ENCODE assay signal across 26 cellular contexts in the genomic region with DNA sequence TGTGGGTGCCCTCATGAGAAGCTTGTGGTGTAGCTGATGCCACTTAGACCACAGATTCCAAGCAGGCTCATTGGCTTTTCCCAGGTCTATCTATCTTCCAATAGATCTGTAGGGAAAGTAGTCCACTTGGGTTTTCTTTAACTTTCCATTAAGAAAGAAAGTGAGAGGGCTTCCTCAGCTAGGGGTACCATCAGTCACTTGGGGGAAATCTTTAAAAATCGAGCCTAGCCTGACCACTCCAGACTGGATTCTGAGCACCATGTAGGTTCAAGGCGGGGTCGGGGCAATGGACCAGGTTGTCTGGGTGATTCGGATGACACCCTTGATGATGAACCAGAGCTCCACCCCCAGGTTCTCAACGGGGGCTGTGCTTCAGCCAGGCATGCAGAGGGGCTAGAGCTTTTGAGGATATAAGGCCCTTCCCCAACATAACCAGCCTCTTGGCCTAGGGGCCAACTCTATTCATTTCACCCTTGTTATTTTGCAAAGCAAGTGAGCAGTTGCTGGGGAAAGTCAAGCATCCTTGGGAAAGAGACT. TPM values are rescaled to one million over a fixed set of nuclear protein-coding genes. Genes with fewer than 3 reads are reported as not detected.
DNase-seq lines count a peak whose midpoint lies in the region; ATAC-seq and TF ChIP-seq lines count a peak whose summit lies in the region.
"Had no signal": no experiment of that assay in that cellular context is flagged by ENCODE, and none has a peak within 500 bp of the region (broad histone marks: within the 10 kb centered on the region; RNA-seq: fewer than 3 reads in every experiment).

No MANE protein-coding gene starts in this region.

- peak overlapping the region; percentile 27 for H3K27ac Mint-ChIP-seq in activated CD4-positive, alpha-beta T cell treated with anti-CD3 and anti-CD28 coated beads, Interleukin-2, amount 10 ng/mL, durations not matched to agents 7 days and 5 days
- H3K27ac Mint-ChIP-seq in immature natural killer cell: peak overlapping the region in 4 of 6 donors; percentile 22 to 76 (median 42)

- intact Hi-C loops in tibial artery (cut with DNase I; ENCODE audit: low total_unique reads): no loop called here

- CTCF ChIA-PET in activated CD4-positive, alpha-beta T cell treated with anti-CD3 and anti-CD28 coated beads, Interleukin-2, amount 10 ng/mL, durations not matched to agents 7 days and 5 days (lab: Charles Lee): interaction anchor here (1.3 to 2.9 kb wide), 6 partner anchors 13 to 40 kb away, joined by 3 to 9 read pairs (median 4); no protein-coding TSS in a partner anchor

- peaks cover 30 to 47% (median 41%) of the 10 kb centered on the region in 3 donors for H3K36me3 ChIP-seq in tibial artery

- DNase-seq in activated CD4-positive, alpha-beta T cell treated with anti-CD3 and anti-CD28 coated beads, Interleukin-2, amount 10 ng/mL, durations not matched to agents 7 days and 5 days: no peak
- no peak for DNase-seq in activated CD4-positive, alpha-beta T cell treated with anti-CD3 and anti-CD28 coated beads, Interleukin-2, amount 50 U/mL, for 4 hours
- DNase-seq in immature natural killer cell (no peak), tibial artery (no peak), DMS153 treated with DMSO at 0.1 percent for 48 hours (lab: John Stamatoyannopoulos, UW; ENCODE audit: unreplicated experiment) (no peak)
- no peak for DNase-seq in activated naive CD4-positive, alpha-beta T cell treated with anti-CD3 and anti-CD28 coated beads, Interleukin-2, amount 50 U/mL, for 16 hours
- DNase-seq: activated CD4-positive, CD25-positive, alpha-beta regulatory T cell treated with anti-CD3 and anti-CD28 coated beads, Interleukin-2, amount 50 U/mL, for 72 hours; activated naive CD4-positive, alpha-beta T cell treated with Interleukin-2 at 50 U/mL for 16 hours; activated T-cell treated with anti-CD3 and anti-CD28 coated beads, Interleukin-2, amount 50 U/mL, for 4 hours; cerebellar nuclear complex; COR-L47; DND-41; effector CD8-positive, alpha-beta T cell; erythroblast; mammary epithelial cell; NCI-H1105; NCI-H2029 treated with DMSO at 0.1 percent for 48 hours; right lobe of liver; SHP77 treated with DMSO at 0.1 percent for 48 hours; stimulated activated CD4-positive, alpha-beta T cell treated with anti-CD3 and anti-CD28 coated beads, Interleukin-15, amount 100 ng/mL, for 24 hours had no signal

- peaks cover 59% of the 10 kb centered on the region for H3K4me1 Mint-ChIP-seq in activated CD4-positive, alpha-beta T cell treated with anti-CD3 and anti-CD28 coated beads, Interleukin-2, amount 10 ng/mL, durations not matched to agents 7 days and 5 days
- H3K4me1 Mint-ChIP-seq in immature natural killer cell: peaks cover 54 to 63% of the 10 kb centered on the region in 2 donors

- peaks cover 52% of the 10 kb centered on the region for H3K36me3 Mint-ChIP-seq in activated CD4-positive, alpha-beta T cell treated with anti-CD3 and anti-CD28 coated beads, Interleukin-2, amount 10 ng/mL, durations not matched to agents 7 days and 5 days (ENCODE audit: low read depth)
- H3K36me3 Mint-ChIP-seq in immature natural killer cell: peaks cover 0 to 28% (median 5%) of the 10 kb centered on the region in 3 donors

- ATAC-seq in GM21515 (IDR thresholded peaks at IDR 0.05; ENCODE audit: unreplicated experiment): no peak
- ATAC-seq: activated T-cell treated with anti-CD3 and anti-CD28 coated beads, Interleukin-2, amount 50 U/mL, for 4 hours; gastroesophageal sphincter; right lobe of liver had no signal

- POLR2A ChIA-PET in activated CD4-positive, alpha-beta T cell treated with anti-CD3 and anti-CD28 coated beads, Interleukin-2, amount 10 ng/mL, durations not matched to agents 7 days and 5 days (lab: Charles Lee): no interaction called here

- H3K4me3 ChIP-seq in tibial artery: no peak overlapping the region
- H3K4me3 ChIP-seq: gastroesophageal sphincter, right lobe of liver had no signal

- H3K27me3 Mint-ChIP-seq in activated CD4-positive, alpha-beta T cell treated with anti-CD3 and anti-CD28 coated beads, Interleukin-2, amount 10 ng/mL, durations not matched to agents 7 days and 5 days: no peaks in the 10 kb centered on the region
- peaks cover 14 to 80% (median 66%) of the 10 kb centered on the region in 3 donors for H3K27me3 Mint-ChIP-seq in immature natural killer cell (ENCODE audit: low read depth in 3 of 3)

- H3K9me3 ChIP-seq in tibial artery: no peaks in the 10 kb centered on the region
- H3K9me3 ChIP-seq: gastroesophageal sphincter, right lobe of liver had no signal

- 85 to 88% (median 87%) methylated on average over 5 of the region's 5 CpGs for WGBS in adipose tissue, 3 donors

- TF ChIP-seq CTCF in tibial artery (IDR thresholded peaks at IDR 0.05): no peak

- H3K27ac ChIP-seq in adipose tissue (ENCODE audit: low read depth, low read length) (peak overlapping the region; percentile 63), tibial artery (peak overlapping the region; percentile 79 to 82)
- H3K27ac ChIP-seq: 22Rv1, HL-60, right lobe of liver had no signal

- peaks cover 0 to 51% (median 36%) of the 10 kb centered on the region in 4 donors for H3K4me1 ChIP-seq in tibial artery

- H3K9me3 Mint-ChIP-seq in activated CD4-positive, alpha-beta T cell treated with anti-CD3 and anti-CD28 coated beads, Interleukin-2, amount 10 ng/mL, durations not matched to agents 7 days and 5 days: no peaks in the 10 kb centered on the region
- H3K9me3 Mint-ChIP-seq in immature natural killer cell: no peaks in the 10 kb centered on the region
- H3K9me3 Mint-ChIP-seq: activated T-cell treated with anti-CD3 and anti-CD28 coated beads, Interleukin-2, amount 50 U/mL, for 4 hours had no signal

- H3K27me3 ChIP-seq in tibial artery: no peaks in the 10 kb centered on the region
- H3K27me3 ChIP-seq: gastroesophageal sphincter, right lobe of liver had no signal

- H3K4me3 Mint-ChIP-seq in activated CD4-positive, alpha-beta T cell treated with anti-CD3 and anti-CD28 coated beads, Interleukin-2, amount 10 ng/mL, durations not matched to agents 7 days and 5 days: no peak overlapping the region
- no peak overlapping the region for H3K4me3 Mint-ChIP-seq in immature natural killer cell
- H3K4me3 Mint-ChIP-seq: activated T-cell treated with anti-CD3 and anti-CD28 coated beads, Interleukin-2, amount 50 U/mL, for 4 hours had no signal

RNA-seq across cellular contexts. Expression of gene ITPRIP, which starts 27.0 kb away (rescaled TPM):
- 10 to 100 TPM; 24.9 to 26.5 TPM for total RNA-seq in activated CD4-positive, alpha-beta T cell treated with anti-CD3 and anti-CD28 coated beads, Interleukin-2, amount 10 ng/mL, durations not matched to agents 7 days and 5 days
- polyA plus RNA-seq in adipose tissue (10 to 100 TPM in 1 of 3 donors, 1 to 10 TPM in 2; 4.6 to 35.0 (median 7.6) TPM), immature natural killer cell (10 to 100 TPM; 37.0 to 67.8 (median 53.3) TPM)

RNA-seq across cellular contexts. Expression of gene GSTO2, which starts 42.3 kb away (rescaled TPM):
- 1 to 10 TPM in 1 of 2 experiments, under 1 TPM in 1; 0.81 to 1.3 TPM for total RNA-seq in activated CD4-positive, alpha-beta T cell treated with anti-CD3 and anti-CD28 coated beads, Interleukin-2, amount 10 ng/mL, durations not matched to agents 7 days and 5 days
- polyA plus RNA-seq in adipose tissue (10 to 100 TPM in 1 of 3 donors, 1 to 10 TPM in 1, under 1 TPM in 1; 0.56 to 14.9 (median 2.1) TPM), immature natural killer cell (1 to 10 TPM in 1 of 3 donors, under 1 TPM in 2; 0.16 to 1.6 (median 0.85) TPM)
- total RNA-seq: myocyte had no signal

RNA-seq across cellular contexts. Expression of gene CFAP58, which starts 42.4 kb away (rescaled TPM):
- under 1 TPM; 0.22 to 0.27 TPM for total RNA-seq in activated CD4-positive, alpha-beta T cell treated with anti-CD3 and anti-CD28 coated beads, Interleukin-2, amount 10 ng/mL, durations not matched to agents 7 days and 5 days
- polyA plus RNA-seq in adipose tissue (under 1 TPM in 2 of 3 donors, not detected in 1; 0.05 to 0.09 TPM), immature natural killer cell (not detected)
- total RNA-seq: activated T-cell treated with anti-CD3 and anti-CD28 coated beads, Interleukin-2, amount 50 U/mL, for 4 hours had no signal

RNA-seq across cellular contexts. Expression of gene GSTO1, which starts 56.6 kb away (rescaled TPM):
- total RNA-seq in activated CD4-positive, alpha-beta T cell treated with anti-CD3 and anti-CD28 coated beads, Interleukin-2, amount 10 ng/mL, durations not matched to agents 7 days and 5 days: 100 to 1,000 TPM; 129 to 139 TPM
- polyA plus RNA-seq in adipose tissue (100 to 1,000 TPM in 1 of 3 donors, 10 to 100 TPM in 2; 51.6 to 145 (median 71.4) TPM), immature natural killer cell (100 to 1,000 TPM; 162 to 223 (median 166) TPM)
